25 cellular contexts compared by ENCODE assay signal in genomic region chrX:69216446-69216845, GRCh38.
"Had no signal": no experiment of that assay in that cellular context is flagged by ENCODE, and none has a peak within 500 bp of the region (broad histone marks: within the 10 kb centered on the region; RNA-seq: fewer than 3 reads in every experiment).

No MANE protein-coding gene starts in this region.

- H3K4me3 ChIP-seq: adrenal gland, breast epithelium, MG63, Peyer's patch, SJCRH30 had no signal

- H3K9me3 ChIP-seq: adrenal gland, breast epithelium, MG63, Peyer's patch, SJCRH30 had no signal

- H3K27ac ChIP-seq: adrenal gland, breast epithelium, Peyer's patch, RWPE1, SJCRH30 had no signal

- H3K36me3 ChIP-seq: adrenal gland, breast epithelium, MG63, Peyer's patch, SJCRH30 had no signal

- H3K4me1 ChIP-seq: adrenal gland, breast epithelium, Peyer's patch, SJCRH30 had no signal

- DNase-seq: activated CD4-positive, alpha-beta T cell treated with anti-CD3 and anti-CD28 coated beads for 48 hours; activated CD4-positive, alpha-beta T cell treated with anti-CD3 and anti-CD28 coated beads, Interleukin-2, amount 50 U/mL, for 4 hours; activated CD4-positive, CD25-positive, alpha-beta regulatory T cell treated with anti-CD3 and anti-CD28 coated beads, Interleukin-2, amount 50 U/mL, for 72 hours; activated CD8-positive, alpha-beta memory T cell treated with anti-CD3 and anti-CD28 coated beads, Interleukin-2, amount 50 U/mL, for 48 hours; activated CD8-positive, alpha-beta T cell treated with anti-CD3 and anti-CD28 coated beads, Interleukin-2, amount 10 ng/mL, durations not matched to agents 7 days and 5 days; activated naive CD4-positive, alpha-beta T cell treated with anti-CD3 and anti-CD28 coated beads, Interleukin-2, amount 50 U/mL, for 16 hours; activated naive CD8-positive, alpha-beta T cell treated with anti-CD3 and anti-CD28 coated beads, Interleukin-2, amount 10 ng/mL, durations not matched to agents 7 days and 5 days; activated T-cell treated with anti-CD3 and anti-CD28 coated beads, Interleukin-2, amount 50 U/mL, for 1 hour; adrenal gland; anterior cingulate cortex; MV-4-11; NCI-H1092 treated with DMSO at 0.1 percent for 48 hours; NCI-H1417 treated with DMSO at 0.1 percent for 48 hours; NCI-H1694; NCI-H2029 treated with DMSO at 0.1 percent for 48 hours; NCI-H345; NCI-H524; Peyer's patch; T-helper 17 cell; T-helper 9 cell had no signal

- H3K27me3 ChIP-seq: MG63, Peyer's patch, SJCRH30 had no signal

- ATAC-seq: activated CD8-positive, alpha-beta T cell treated with anti-CD3 and anti-CD28 coated beads, Interleukin-2, amount 10 ng/mL, durations not matched to agents 7 days and 5 days; T-helper 17 cell; WTC11 had no signal
